In genomic region chr13:43261018-43261417, GRCh38 we compare ENCODE assay signal across 19 cellular contexts.
DNase-seq lines count a peak whose midpoint lies in the region; ATAC-seq, FAIRE-seq and TF ChIP-seq lines count a peak whose summit lies in the region.
"Had no signal": no experiment of that assay in that cellular context is flagged by ENCODE, and none has a peak within 500 bp of the region (broad histone marks: within the 10 kb centered on the region; RNA-seq: fewer than 3 reads in every experiment).

No MANE protein-coding gene starts in this region.

- no peak for TF ChIP-seq EP300 in suprapubic skin (IDR thresholded peaks at IDR 0.05)

- FAIRE-seq in astrocyte (lab: Jason Lieb, UNC), result peak; percentile 87
- FAIRE-seq: A204.1, D721Med, HTR-8/SVneo had no signal

- H3K9ac ChIP-seq in GM23248 (no peak overlapping the region), astrocyte (ENCODE audit: low read length) (no peak overlapping the region)

- H3K4me1 ChIP-seq in GM23248 (ENCODE audit: insufficient read depth), result peaks cover 8% of the 10 kb centered on the region
- no peaks in the 10 kb centered on the region for H3K4me1 ChIP-seq in astrocyte (ENCODE audit: insufficient read depth, low read length)
- no peaks in the 10 kb centered on the region for H3K4me1 ChIP-seq in foreskin keratinocyte
- H3K4me1 ChIP-seq in suprapubic skin, result no peaks in the 10 kb centered on the region

- H3K27ac Mint-ChIP-seq in astrocyte (ENCODE audit: unreplicated experiment), result peak overlapping the region; percentile 84
- H3K27ac Mint-ChIP-seq: activated CD4-positive, alpha-beta memory T cell treated with anti-CD3 and anti-CD28 coated beads, Interleukin-2, amount 10 ng/mL, durations not matched to agents 7 days and 5 days; activated naive CD8-positive, alpha-beta T cell treated with anti-CD3 and anti-CD28 coated beads, Interleukin-2, amount 50 U/mL, for 24 hours; activated T-helper 1 cell treated with anti-CD3 and anti-CD28 coated beads, Interleukin-12 subunit alpha, Interleukin-12 subunit beta, Interleukin-2, Interleukin-4 antibody, amounts not matched to agents 30 ng/mL and 10 ng/mL and 1 ng/mL, durations not matched to agents 14 hours and 24 hours and 36 hours had no signal

- peaks cover 2% of the 10 kb centered on the region for H3K9me3 Mint-ChIP-seq in astrocyte (ENCODE audit: unreplicated experiment)
- H3K9me3 Mint-ChIP-seq: activated CD4-positive, alpha-beta memory T cell treated with anti-CD3 and anti-CD28 coated beads, Interleukin-2, amount 10 ng/mL, durations not matched to agents 7 days and 5 days; activated T-helper 1 cell treated with anti-CD3 and anti-CD28 coated beads, Interleukin-12 subunit alpha, Interleukin-12 subunit beta, Interleukin-2, Interleukin-4 antibody, amounts not matched to agents 30 ng/mL and 10 ng/mL and 1 ng/mL, durations not matched to agents 14 hours and 24 hours and 36 hours had no signal

- H3K4me2 ChIP-seq in GM23248 (ENCODE audit: unreplicated experiment) (no peak overlapping the region), astrocyte (ENCODE audit: low read length) (no peak overlapping the region)

- no peaks in the 10 kb centered on the region for H3K79me2 ChIP-seq in GM23248 (ENCODE audit: insufficient read depth)
- no peaks in the 10 kb centered on the region for H3K79me2 ChIP-seq in astrocyte (ENCODE audit: insufficient read depth, low read length)

- H3K27ac ChIP-seq in GM23248, result no peak overlapping the region
- no peak overlapping the region for H3K27ac ChIP-seq in astrocyte (ENCODE audit: low read depth, low read length)
- peak overlapping the region; percentile 34 for H3K27ac ChIP-seq in foreskin keratinocyte
- H3K27ac ChIP-seq in suprapubic skin, result no peak overlapping the region
- H3K27ac ChIP-seq: coronary artery had no signal

- H3K27me3 ChIP-seq in GM23248 (replicated peaks; ENCODE audit: insufficient read depth) (no peaks in the 10 kb centered on the region), astrocyte (ENCODE audit: insufficient read depth, low read length) (no peaks in the 10 kb centered on the region), foreskin keratinocyte (no peaks in the 10 kb centered on the region), suprapubic skin (no peaks in the 10 kb centered on the region)

- no peak overlapping the region for H3K4me3 ChIP-seq in GM23248
- H3K4me3 ChIP-seq in astrocyte (ENCODE audit: insufficient read depth, low read depth, low read length), result no peak overlapping the region
- no peak overlapping the region for H3K4me3 ChIP-seq in suprapubic skin
- H3K4me3 ChIP-seq: coronary artery, lung had no signal

- no peak overlapping the region for H2AFZ ChIP-seq in GM23248
- H2AFZ ChIP-seq in astrocyte (ENCODE audit: low read depth, low read length), result no peak overlapping the region

- no peaks in the 10 kb centered on the region for H3K9me2 ChIP-seq in GM23248 (ENCODE audit: insufficient read depth)

- ATAC-seq in foreskin keratinocyte, result peak; percentile 67
- ATAC-seq in HG02759 (IDR thresholded peaks at IDR 0.05; ENCODE audit: unreplicated experiment), result no peak
- ATAC-seq in HG03432 (IDR thresholded peaks at IDR 0.05; ENCODE audit: unreplicated experiment), result no peak
- ATAC-seq in HG03442 (IDR thresholded peaks at IDR 0.05; ENCODE audit: unreplicated experiment), result no peak
- ATAC-seq: activated naive CD8-positive, alpha-beta T cell treated with anti-CD3 and anti-CD28 coated beads, Interleukin-2, amount 50 U/mL, for 24 hours had no signal

- no peak for TF ChIP-seq POLR2A in suprapubic skin (IDR thresholded peaks at IDR 0.05)

- no peaks in the 10 kb centered on the region for H4K20me1 ChIP-seq in GM23248 (ENCODE audit: insufficient read depth)
- no peaks in the 10 kb centered on the region for H4K20me1 ChIP-seq in astrocyte (ENCODE audit: insufficient read depth, low read length)

- in situ Hi-C loops in GM23248 (cut with MboI), result no loop called here

- WGBS in GM23248 (ENCODE audit: low coverage in 1 of 2, low lambda C conversion rate in 2 of 2, missing lambda C conversion rate in 2 of 2), 2 experiments, result 61 to 81% methylated on average over 4 of the region's 4 CpGs
- 75% methylated on average over 4 of the region's 4 CpGs for WGBS in suprapubic skin

- H3K36me3 ChIP-seq in GM23248 (ENCODE audit: low read depth) (no peaks in the 10 kb centered on the region), astrocyte (ENCODE audit: insufficient read depth, low read length) (no peaks in the 10 kb centered on the region), suprapubic skin (no peaks in the 10 kb centered on the region)

- H3K27me3 Mint-ChIP-seq in astrocyte (ENCODE audit: low read depth, unreplicated experiment), result no peaks in the 10 kb centered on the region

- TF ChIP-seq CTCF in astrocyte (IDR thresholded peaks at IDR 0.05; ENCODE audit: insufficient read depth, low read depth, low read length) (no peak), foreskin keratinocyte (conservative IDR thresholded peaks at IDR 0.05) (no peak), suprapubic skin (IDR thresholded peaks at IDR 0.05) (no peak)

- H3F3A ChIP-seq in GM23248 (ENCODE audit: insufficient read depth), result no peaks in the 10 kb centered on the region

- H3K9me3 ChIP-seq in GM23248 (ENCODE audit: low read depth) (no peaks in the 10 kb centered on the region), astrocyte (ENCODE audit: insufficient read depth, low read depth, low read length) (no peaks in the 10 kb centered on the region), suprapubic skin (no peaks in the 10 kb centered on the region)

- peaks cover 10% of the 10 kb centered on the region for H3K4me1 Mint-ChIP-seq in astrocyte (ENCODE audit: low read depth, unreplicated experiment)
- H3K4me1 Mint-ChIP-seq: activated CD4-positive, alpha-beta memory T cell treated with anti-CD3 and anti-CD28 coated beads, Interleukin-2, amount 10 ng/mL, durations not matched to agents 7 days and 5 days; activated naive CD8-positive, alpha-beta T cell treated with anti-CD3 and anti-CD28 coated beads, Interleukin-2, amount 50 U/mL, for 24 hours had no signal

- H3K36me3 Mint-ChIP-seq in astrocyte (ENCODE audit: low read depth, unreplicated experiment), result no peaks in the 10 kb centered on the region

- DNase-seq in A172 (ENCODE audit: low spot score) (peak; percentile 47), GM23248 (peak; percentile 64), astrocyte (ENCODE audit: low read depth) (peak; percentile 82), foreskin keratinocyte (peak in 1 of 2 donors; percentile 65), suprapubic skin (ENCODE audit: low spot score in 2 of 2) (no peak)
- DNase-seq: activated CD4-positive, alpha-beta memory T cell treated with anti-CD3 and anti-CD28 coated beads, Interleukin-2, amount 10 ng/mL, durations not matched to agents 7 days and 5 days; activated naive CD8-positive, alpha-beta T cell treated with anti-CD3 and anti-CD28 coated beads, Interleukin-2, amount 50 U/mL, for 24 hours; NCI-H2107; retina; stimulated activated CD4-positive, alpha-beta T cell treated with anti-CD3 and anti-CD28 coated beads, Interleukin-2, amount 100 ng/mL, for 24 hours had no signal

- H3K4me3 Mint-ChIP-seq in astrocyte (ENCODE audit: unreplicated experiment), result no peak overlapping the region
- H3K4me3 Mint-ChIP-seq: activated CD4-positive, alpha-beta memory T cell treated with anti-CD3 and anti-CD28 coated beads, Interleukin-2, amount 10 ng/mL, durations not matched to agents 7 days and 5 days; activated naive CD8-positive, alpha-beta T cell treated with anti-CD3 and anti-CD28 coated beads, Interleukin-2, amount 50 U/mL, for 24 hours; activated T-helper 1 cell treated with anti-CD3 and anti-CD28 coated beads, Interleukin-12 subunit alpha, Interleukin-12 subunit beta, Interleukin-2, Interleukin-4 antibody, amounts not matched to agents 30 ng/mL and 10 ng/mL and 1 ng/mL, durations not matched to agents 14 hours and 24 hours and 36 hours had no signal

Comparison
In these comparisons a context has a peak if more than half of its experiments do, and no peak if none do; other contexts are left out.
1. DNase-seq: peak in A172 (single experiment), GM23248 (single experiment) and astrocyte (single experiment); none in suprapubic skin (0 of 2).